10 cellular contexts compared by ENCODE assay signal in genomic region chr3:172511783-172512357, GRCh38. TPM values are rescaled to one million over a fixed set of nuclear protein-coding genes. Genes with fewer than 3 reads are reported as not detected.
DNase-seq lines count a peak whose midpoint lies in the region; ATAC-seq and TF ChIP-seq lines count a peak whose summit lies in the region.
"Had no signal": no experiment of that assay in that cellular context is flagged by ENCODE, and none has a peak within 500 bp of the region (broad histone marks: within the 10 kb centered on the region; RNA-seq: fewer than 3 reads in every experiment).

No MANE protein-coding gene starts in this region.

- peaks cover 60% of the 10 kb centered on the region for H3K4me1 Mint-ChIP-seq in T-helper 17 cell

- no peak for TF ChIP-seq EP300 in gastroesophageal sphincter (IDR thresholded peaks at IDR 0.05)

- H3K27ac Mint-ChIP-seq in T-helper 17 cell, result peak overlapping the region; percentile 98

- H3K27me3 Mint-ChIP-seq in T-helper 17 cell, result no peaks in the 10 kb centered on the region

- peaks cover 15% of the 10 kb centered on the region for H3K36me3 Mint-ChIP-seq in T-helper 17 cell (ENCODE audit: low read depth)

- no peaks in the 10 kb centered on the region for H3K9me3 ChIP-seq in T-helper 17 cell (ENCODE audit: control insufficient read depth, low read length, poor library complexity, severe bottlenecking)
- no peaks in the 10 kb centered on the region for H3K9me3 ChIP-seq in psoas muscle
- H3K9me3 ChIP-seq in gastroesophageal sphincter, result no peaks in the 10 kb centered on the region

- peaks cover 0 to 21% of the 10 kb centered on the region in 2 donors for H3K36me3 ChIP-seq in psoas muscle (ENCODE audit: insufficient read depth in 1 of 2, low read depth in 1 of 2)
- peaks cover 0 to 34% of the 10 kb centered on the region in 2 donors for H3K36me3 ChIP-seq in gastroesophageal sphincter
- H3K36me3 ChIP-seq: cardiac muscle cell had no signal

- no peak for DNase-seq in activated CD4-positive, CD25-positive, alpha-beta regulatory T cell (lab: John Stamatoyannopoulos, UW)
- no peak for DNase-seq in T-helper 17 cell
- no peak for DNase-seq in psoas muscle
- no peak for DNase-seq in SW480 (ENCODE audit: low spot score)
- DNase-seq in NCI-H510A (lab: John Stamatoyannopoulos, UW), result no peak

- TF ChIP-seq CTCF in psoas muscle (IDR thresholded peaks at IDR 0.05) (no peak), gastroesophageal sphincter (IDR thresholded peaks at IDR 0.05) (no peak)

- peak; percentile 63 to 67 for ATAC-seq in activated CD4-positive, CD25-positive, alpha-beta regulatory T cell treated with anti-CD3 and anti-CD28 coated beads, Interleukin-2, amount 50 U/mL, for 24 hours
- ATAC-seq in HG02623 (IDR thresholded peaks at IDR 0.05; ENCODE audit: unreplicated experiment), result peak; percentile 42
- peak; percentile 29 for ATAC-seq in T-helper 17 cell
- ATAC-seq in psoas muscle, result no peak
- no peak for ATAC-seq in gastroesophageal sphincter
- ATAC-seq: HCT116 had no signal

- peak overlapping the region; percentile 87 for H3K4me3 Mint-ChIP-seq in T-helper 17 cell

- H3K4me1 ChIP-seq in psoas muscle (peaks cover 8% of the 10 kb centered on the region), gastroesophageal sphincter (peaks cover 4 to 45% (median 7%) of the 10 kb centered on the region in 3 donors)

- 87 to 94% (median 89%) methylated on average over 3 of the region's 3 CpGs for WGBS in psoas muscle, 3 donors
- 83 to 87% methylated on average over 1 to 3 of the region's 3 CpGs for WGBS in gastroesophageal sphincter (ENCODE audit: low coverage in 1 of 2), 2 donors

- H3K27me3 ChIP-seq in psoas muscle (ENCODE audit: insufficient read depth in 3 of 3, low read length in 2 of 3) (no peaks in the 10 kb centered on the region), gastroesophageal sphincter (no peaks in the 10 kb centered on the region)
- H3K27me3 ChIP-seq: cardiac muscle cell had no signal

- TF ChIP-seq POLR2A in gastroesophageal sphincter (IDR thresholded peaks at IDR 0.05), result no peak

- intact Hi-C loops in psoas muscle (cut with DNase I), result no loop called here

- H3K27ac ChIP-seq in psoas muscle, result peak overlapping the region; percentile 39
- H3K27ac ChIP-seq in gastroesophageal sphincter, result peak overlapping the region in 2 of 4 donors; percentile 6 to 19
- H3K27ac ChIP-seq: cardiac muscle cell had no signal

- no peak overlapping the region for H3K4me3 ChIP-seq in psoas muscle
- no peak overlapping the region for H3K4me3 ChIP-seq in gastroesophageal sphincter
- H3K4me3 ChIP-seq: cardiac muscle cell had no signal

RNA-seq across cellular contexts. Expression of gene TNFSF10, which starts 11.4 kb away (rescaled TPM):
- total RNA-seq in T-helper 17 cell (10 to 100 TPM in 1 of 2 donors, 1 to 10 TPM in 1; 8.3 to 22.0 TPM), psoas muscle (10 to 100 TPM in 2 of 4 donors, 1 to 10 TPM in 2; 5.5 to 18.6 (median 9.2) TPM), gastroesophageal sphincter (10 to 100 TPM; 21.5 to 32.3 (median 27.1) TPM)
- polyA plus RNA-seq in psoas muscle, result 10 to 100 TPM in 2 of 3 donors, 1 to 10 TPM in 1; 9.8 to 17.6 (median 10.3) TPM
- total RNA-seq: cardiac muscle cell had no signal
- polyA plus RNA-seq: cardiac muscle cell had no signal

Comparison
In these comparisons a context has a peak if more than half of its experiments do, and no peak if none do; other contexts are left out.
1. ATAC-seq: peak in activated CD4-positive, CD25-positive, alpha-beta regulatory T cell treated with anti-CD3 and anti-CD28 coated beads, Interleukin-2, amount 50 U/mL, for 24 hours (2 of 2), HG02623 (single experiment) and T-helper 17 cell (single experiment); none in psoas muscle (0 of 4) and gastroesophageal sphincter (single experiment).